Comparison of ENCODE assay signal across 14 cellular contexts in the genomic region with DNA sequence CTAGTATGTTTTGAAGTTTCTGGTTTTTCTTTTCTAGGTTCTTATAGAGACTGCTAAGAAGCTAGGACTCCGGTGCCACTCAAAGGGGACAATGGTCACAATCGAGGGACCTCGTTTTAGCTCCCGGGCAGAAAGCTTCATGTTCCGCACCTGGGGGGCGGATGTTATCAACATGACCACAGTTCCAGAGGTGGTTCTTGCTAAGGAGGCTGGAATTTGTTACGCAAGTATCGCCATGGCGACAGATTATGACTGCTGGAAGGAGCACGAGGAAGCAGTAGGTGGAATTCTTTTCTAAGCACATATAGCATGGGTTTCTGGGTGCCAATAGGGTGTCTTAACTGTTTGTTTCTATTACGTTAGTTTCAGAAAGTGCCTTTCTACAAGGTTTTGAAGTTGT. TPM values are rescaled to one million over a fixed set of nuclear protein-coding genes. Genes with fewer than 3 reads are reported as not detected.
DNase-seq lines count a peak whose midpoint lies in the region; ATAC-seq and TF ChIP-seq lines count a peak whose summit lies in the region.
"Had no signal": no experiment of that assay in that cellular context is flagged by ENCODE, and none has a peak within 500 bp of the region (broad histone marks: within the 10 kb centered on the region; RNA-seq: fewer than 3 reads in every experiment).

No MANE protein-coding gene starts in this region.

- H3K4me3 ChIP-seq in astrocyte of the spinal cord (ENCODE audit: low read depth, low read length) = no peak overlapping the region

- ATAC-seq in GM21529 (IDR thresholded peaks at IDR 0.05; ENCODE audit: unreplicated experiment) = no peak
- ATAC-seq: activated T-cell treated with anti-CD3 and anti-CD28 coated beads, Interleukin-2, amount 50 U/mL, for 4 hours; stimulated activated naive CD8-positive, alpha-beta T cell treated with anti-CD3 and anti-CD28 coated beads, Interleukin-15, amount 100 ng/mL, for 72 hours had no signal

- peaks cover 68% of the 10 kb centered on the region for H3K36me3 Mint-ChIP-seq in T-helper 2 cell treated with Interferon-gamma antibody and Interleukin-4, amounts not matched to agents 5 μg/mL and 100 μg/mL, for 36 hours (ENCODE audit: low read depth)

- TF ChIP-seq CTCF in astrocyte of the spinal cord (IDR thresholded peaks at IDR 0.05; ENCODE audit: low read depth, low read length) = no peak
- TF ChIP-seq CTCF in GM20000 (IDR thresholded peaks at IDR 0.05; ENCODE audit: extremely low read depth, missing control alignments) = no peak

- no peaks in the 10 kb centered on the region for H3K9me3 Mint-ChIP-seq in T-helper 2 cell treated with Interferon-gamma antibody and Interleukin-4, amounts not matched to agents 5 μg/mL and 100 μg/mL, for 36 hours
- H3K9me3 Mint-ChIP-seq: activated T-cell treated with anti-CD3 and anti-CD28 coated beads, Interleukin-2, amount 50 U/mL, for 4 hours; CD4-positive, alpha-beta T cell; stimulated activated naive CD8-positive, alpha-beta T cell treated with anti-CD3 and anti-CD28 coated beads, Interleukin-15, amount 100 ng/mL, for 72 hours had no signal

- peaks cover 12% of the 10 kb centered on the region for H3K4me1 Mint-ChIP-seq in T-helper 2 cell treated with Interferon-gamma antibody and Interleukin-4, amounts not matched to agents 5 μg/mL and 100 μg/mL, for 36 hours (ENCODE audit: low read depth)

- no peak overlapping the region for H3K4me3 Mint-ChIP-seq in T-helper 2 cell treated with Interferon-gamma antibody and Interleukin-4, amounts not matched to agents 5 μg/mL and 100 μg/mL, for 36 hours
- H3K4me3 Mint-ChIP-seq: activated T-cell treated with anti-CD3 and anti-CD28 coated beads, Interleukin-2, amount 50 U/mL, for 4 hours; CD4-positive, alpha-beta T cell; stimulated activated naive CD8-positive, alpha-beta T cell treated with anti-CD3 and anti-CD28 coated beads, Interleukin-15, amount 100 ng/mL, for 72 hours had no signal

- in situ Hi-C loops in astrocyte of the spinal cord (cut with HindIII; ENCODE audit: low sequenced_read_pairs) = no loop called here

- DNase-seq in HT-29 (ENCODE audit: low spot score) = peak; percentile 84
- DNase-seq in astrocyte of the spinal cord (ENCODE audit: low read depth, low spot score) = peak; percentile 65
- peak; percentile 73 for DNase-seq in islet precursor cell
- peak; percentile 94 for DNase-seq in renal cortical epithelial cell (ENCODE audit: low read depth)
- no peak for DNase-seq in T-helper 2 cell treated with Interferon-gamma antibody and Interleukin-4, amounts not matched to agents 5 μg/mL and 100 μg/mL, for 36 hours (ENCODE audit: low spot score)
- no peak for DNase-seq in ecto neural progenitor cell (ENCODE audit: low spot score)
- DNase-seq in GM20000 (ENCODE audit: low spot score) = no peak
- DNase-seq: activated T-cell treated with anti-CD3 and anti-CD28 coated beads, Interleukin-2, amount 50 U/mL, for 4 hours; CD4-positive, alpha-beta T cell; NCI-H1048; NCI-H510A; stimulated activated CD4-positive, alpha-beta T cell treated with anti-CD3 and anti-CD28 coated beads, Interleukin-4, amount 100 ng/mL, for 4 hours; stimulated activated naive CD8-positive, alpha-beta T cell treated with anti-CD3 and anti-CD28 coated beads, Interleukin-15, amount 100 ng/mL, for 72 hours had no signal

- H3K27ac Mint-ChIP-seq in T-helper 2 cell treated with Interferon-gamma antibody and Interleukin-4, amounts not matched to agents 5 μg/mL and 100 μg/mL, for 36 hours = no peak overlapping the region
- H3K27ac Mint-ChIP-seq: CD4-positive, alpha-beta T cell; stimulated activated naive CD8-positive, alpha-beta T cell treated with anti-CD3 and anti-CD28 coated beads, Interleukin-15, amount 100 ng/mL, for 72 hours had no signal

- no peaks in the 10 kb centered on the region for H3K27me3 Mint-ChIP-seq in T-helper 2 cell treated with Interferon-gamma antibody and Interleukin-4, amounts not matched to agents 5 μg/mL and 100 μg/mL, for 36 hours (ENCODE audit: low read depth)
- H3K27me3 Mint-ChIP-seq: CD4-positive, alpha-beta T cell; stimulated activated naive CD8-positive, alpha-beta T cell treated with anti-CD3 and anti-CD28 coated beads, Interleukin-15, amount 100 ng/mL, for 72 hours had no signal

RNA-seq across cellular contexts. Expression of gene MTAP, which starts 52.2 kb away (rescaled TPM):
- 61.9 and 63.5 TPM in 2 replicates for total RNA-seq in HT-29 (2014; rRNA removed; shearing (Covaris generic))
- 42.6 and 59.4 TPM in 2 replicates for total RNA-seq in renal cortical epithelial cell

Comparison
In these comparisons a context has a peak if more than half of its experiments do, and no peak if none do; other contexts are left out.
1. DNase-seq: peak in HT-29 (single experiment), astrocyte of the spinal cord (single experiment), islet precursor cell (single experiment) and renal cortical epithelial cell (single experiment); none in T-helper 2 cell treated with Interferon-gamma antibody and Interleukin-4, amounts not matched to agents 5 μg/mL and 100 μg/mL, for 36 hours (single experiment), ecto neural progenitor cell (single experiment) and GM20000 (single experiment).